In genomic region chr3:73768594-73769308, GRCh38 we compare ENCODE assay signal across 16 cellular contexts.
DNase-seq lines count a peak whose midpoint lies in the region; ATAC-seq lines count a peak whose summit lies in the region.
"Had no signal": no experiment of that assay in that cellular context is flagged by ENCODE, and none has a peak within 500 bp of the region (broad histone marks: within the 10 kb centered on the region; RNA-seq: fewer than 3 reads in every experiment).

No MANE protein-coding gene starts in this region.

- ATAC-seq in HG03045 (IDR thresholded peaks at IDR 0.05; ENCODE audit: unreplicated experiment) = no peak
- ATAC-seq: A549, left ventricle myocardium superior, natural killer cell had no signal

- peak; percentile 2 for DNase-seq in NCI-H146 (lab: John Stamatoyannopoulos, UW)
- no peak for DNase-seq in NCI-H146 treated with DMSO at 0.1 percent for 48 hours (lab: John Stamatoyannopoulos, UW; ENCODE audit: unreplicated experiment)
- DNase-seq in SK-N-DZ (ENCODE audit: low spot score) = peak; percentile 76
- DNase-seq in fibroblast of peridontal ligament (ENCODE audit: extremely low read depth) = peak; percentile 77
- peak; percentile 66 for DNase-seq in superior temporal gyrus (ENCODE audit: extremely low spot score)
- DNase-seq in activated CD4-positive, alpha-beta T cell treated with anti-CD3 and anti-CD28 coated beads for 48 hours = no peak
- no peak for DNase-seq in ecto neural progenitor cell (ENCODE audit: low spot score)
- DNase-seq: activated effector memory CD4-positive, alpha-beta T cell treated with Interleukin-2 at 50 U/mL for 16 hours; Calu3; esophagus squamous epithelium; left ventricle myocardium superior; natural killer cell; NCI-H1417 treated with DMSO at 0.1 percent for 48 hours; NCI-H510A had no signal

Comparison
In these comparisons a context has a peak if more than half of its experiments do, and no peak if none do; other contexts are left out.
1. DNase-seq: peak in NCI-H146 (single experiment), SK-N-DZ (single experiment), fibroblast of peridontal ligament (single experiment) and superior temporal gyrus (single experiment); none in NCI-H146 treated with DMSO at 0.1 percent for 48 hours (single experiment), activated CD4-positive, alpha-beta T cell treated with anti-CD3 and anti-CD28 coated beads for 48 hours (single experiment) and ecto neural progenitor cell (single experiment).